14 cellular contexts compared by ENCODE assay signal in genomic region chr18:79684787-79685186, GRCh38. TPM values are rescaled to one million over a fixed set of nuclear protein-coding genes. Genes with fewer than 3 reads are reported as not detected.
DNase-seq lines count a peak whose midpoint lies in the region; ATAC-seq and TF ChIP-seq lines count a peak whose summit lies in the region.
"Had no signal": no experiment of that assay in that cellular context is flagged by ENCODE, and none has a peak within 500 bp of the region (broad histone marks: within the 10 kb centered on the region; RNA-seq: fewer than 3 reads in every experiment).

No MANE protein-coding gene starts in this region.

- H3K9me3 ChIP-seq in right atrium auricular region, result no peaks in the 10 kb centered on the region
- H3K9me3 ChIP-seq in testis, result no peaks in the 10 kb centered on the region
- H3K9me3 ChIP-seq: mucosa of descending colon, prostate gland had no signal

- WGBS in testis, 2 donors, result 67 to 68% methylated on average over 13 of the region's 13 CpGs

- H3K4me1 ChIP-seq in right atrium auricular region (peaks cover 0 to 37% of the 10 kb centered on the region in 2 donors), testis (peaks cover 7% of the 10 kb centered on the region)

- ATAC-seq in Right ventricle myocardium inferior, result peak; percentile 49
- peak in 2 of 4 experiments; percentile 9 to 28 for ATAC-seq in T-cell (replicated peaks in 1 of 4)
- no peak for ATAC-seq in HG03175 (IDR thresholded peaks at IDR 0.05; ENCODE audit: unreplicated experiment)
- ATAC-seq: mucosa of descending colon had no signal

- H3K4me1 Mint-ChIP-seq in T-cell (peaks cover 67 to 79% (median 78%) of the 10 kb centered on the region in 3 donors), immature natural killer cell (peaks cover 74 to 78% of the 10 kb centered on the region in 2 donors)

- intact Hi-C loops in Right ventricle myocardium inferior (cut with DNase I) (loop anchor here (5.0 kb wide), 1 partner anchor 617 kb away; the partner anchor contains the start of gene ATP9B), testis (cut with DNase I; ENCODE audit: low total_unique reads) (no loop called here)

- H3K27ac ChIP-seq in right atrium auricular region (peak overlapping the region in 1 of 2 donors; percentile 58), testis (no peak overlapping the region)
- H3K27ac ChIP-seq: prostate gland had no signal

- H3K4me3 Mint-ChIP-seq in T-cell (peak overlapping the region in 2 of 3 donors; percentile 24 to 93), immature natural killer cell (peak overlapping the region; percentile 51 to 77 (median 63))

- DNase-seq in Right ventricle myocardium inferior (ENCODE audit: missing footprints) (no peak), right atrium auricular region (ENCODE audit: low spot score) (no peak), T-cell (no peak), immature natural killer cell (no peak), medulla oblongata (ENCODE audit: extremely low spot score) (no peak), testis (no peak), ureter (ENCODE audit: low spot score) (no peak)
- DNase-seq: foreskin fibroblast, GOT3, mucosa of descending colon, NCI-H345, T1000 had no signal

- H3K4me3 ChIP-seq in right atrium auricular region (no peak overlapping the region), testis (no peak overlapping the region)
- H3K4me3 ChIP-seq: mucosa of descending colon, prostate gland had no signal

- H3K27ac Mint-ChIP-seq in T-cell (no peak overlapping the region), immature natural killer cell (peak overlapping the region; percentile 68 to 98 (median 94))

- H3K36me3 Mint-ChIP-seq in T-cell (peaks cover 13% of the 10 kb centered on the region), immature natural killer cell (peaks cover 0 to 10% (median 4%) of the 10 kb centered on the region in 3 donors)

- TF ChIP-seq CTCF in right atrium auricular region (IDR thresholded peaks at IDR 0.05), result no peak
- no peak for TF ChIP-seq CTCF in testis (IDR thresholded peaks at IDR 0.05)

- H3K27me3 Mint-ChIP-seq in T-cell, result no peaks in the 10 kb centered on the region
- peaks cover 19 to 44% (median 28%) of the 10 kb centered on the region in 3 donors for H3K27me3 Mint-ChIP-seq in immature natural killer cell (ENCODE audit: low read depth in 3 of 3)

- TF ChIP-seq POLR2A in testis (IDR thresholded peaks at IDR 0.05), result no peak

- H3K27me3 ChIP-seq in right atrium auricular region, result no peaks in the 10 kb centered on the region
- no peaks in the 10 kb centered on the region for H3K27me3 ChIP-seq in testis

- CTCF ChIA-PET in T-cell (lab: Charles Lee), result no interaction called here

- no peaks in the 10 kb centered on the region for H3K9me3 Mint-ChIP-seq in T-cell
- no peaks in the 10 kb centered on the region for H3K9me3 Mint-ChIP-seq in immature natural killer cell

- POLR2A ChIA-PET in T-cell (lab: Charles Lee), result no interaction called here

- H3K36me3 ChIP-seq in right atrium auricular region (no peaks in the 10 kb centered on the region), testis (ENCODE audit: low read depth, missing control alignments) (no peaks in the 10 kb centered on the region)
- H3K36me3 ChIP-seq: prostate gland had no signal

RNA-seq across cellular contexts. Expression of gene CTDP1, which starts 5.2 kb away (rescaled TPM):
- total RNA-seq in Right ventricle myocardium inferior (8.4 TPM), right atrium auricular region (1 to 10 TPM; 6.3 to 9.2 TPM), T-cell (10 to 100 TPM; 46.3 to 78.0 (median 49.4) TPM), testis (10 to 100 TPM; 41.0 to 47.2 TPM), ureter (23.8 TPM)
- polyA plus RNA-seq in immature natural killer cell (10 to 100 TPM in 1 of 3 donors, 1 to 10 TPM in 2; 6.6 to 20.3 (median 9.3) TPM), testis (ENCODE audit: insufficient read depth, low read depth, low replicate concordance) (51.0 TPM)

Comparison
In these comparisons a context has a peak if more than half of its experiments do, and no peak if none do; other contexts are left out.
1. H3K27ac Mint-ChIP-seq: peak in immature natural killer cell (6 of 6); none in T-cell (0 of 2).